7 cellular contexts compared by ENCODE assay signal in genomic region chr19:48899386-48899749, GRCh38. TPM values are rescaled to one million over a fixed set of nuclear protein-coding genes. Genes with fewer than 3 reads are reported as not detected.
DNase-seq lines count a peak whose midpoint lies in the region; ATAC-seq and TF ChIP-seq lines count a peak whose summit lies in the region.
"Not testable (repeated sequence)": the region's sequence is repeated elsewhere in the genome, so short reads cannot be mapped to it uniquely, and the experiment has no call there.
"Had no signal": no experiment of that assay in that cellular context is flagged by ENCODE, and none has a peak within 500 bp of the region (broad histone marks: within the 10 kb centered on the region; RNA-seq: fewer than 3 reads in every experiment).

No MANE protein-coding gene starts in this region.

- peak overlapping the region; percentile 79 to 99 (median 96) for H3K4me3 Mint-ChIP-seq in nephron

- not testable (repeated sequence) for H3K9me3 ChIP-seq in DOHH2 (ENCODE audit: control insufficient read depth, insufficient read depth, low read length); SK-N-SH; thoracic aorta

- peaks cover 22% of the 10 kb centered on the region for H3K36me3 Mint-ChIP-seq in nephron (ENCODE audit: low read depth)

- TF ChIP-seq EP300 in SK-N-SH (IDR thresholded peaks at IDR 0.05; ENCODE audit: borderline replicate concordance in 1 of 2, low read depth in 1 of 2, low read length in 1 of 2) = not testable (repeated sequence)

- H3K79me2 ChIP-seq in DOHH2 (ENCODE audit: control insufficient read depth, low read length) (peaks cover 24% of the 10 kb centered on the region), SK-N-SH (ENCODE audit: insufficient read depth) (peaks cover 25% of the 10 kb centered on the region)

- not testable (repeated sequence) for H4K20me1 ChIP-seq in DOHH2 (ENCODE audit: control insufficient read depth, insufficient read depth, low read depth, low read length); SK-N-SH (ENCODE audit: insufficient read depth)

- in situ Hi-C loops in astrocyte of the cerebellum (cut with HindIII; ENCODE audit: low sequenced_read_pairs) = not testable (repeated sequence)

- not testable (repeated sequence) for H3K9ac ChIP-seq in SK-N-SH

- peak overlapping the region; percentile 90 to 97 (median 96) for H3K27ac Mint-ChIP-seq in nephron

- peak overlapping the region; percentile 93 for H2AFZ ChIP-seq in SK-N-SH (ENCODE audit: low read depth)

- H3K27ac ChIP-seq in DOHH2 (ENCODE audit: low read depth, low read length) = not testable (repeated sequence)
- H3K27ac ChIP-seq in SK-N-SH (ENCODE audit: low read depth in 2 of 2, low read length in 1 of 2) = peak overlapping the region; percentile 70 to 90; a peak in 3 of 4 replicates
- H3K27ac ChIP-seq in thoracic aorta = peak overlapping the region; percentile 81 to 98

- H3K4me3 ChIP-seq in DOHH2 (ENCODE audit: low read length) = peak overlapping the region; percentile 82; the same call in 1 of the 2 replicates
- peak overlapping the region in 1 of 2 experiments; percentile 85; a peak in 3 of 4 replicates for H3K4me3 ChIP-seq in SK-N-SH (ENCODE audit: low read depth in 2 of 2, low read length in 1 of 2)
- peak overlapping the region; percentile 86 for H3K4me3 ChIP-seq in astrocyte of the cerebellum (ENCODE audit: low read depth, low read length)
- H3K4me3 ChIP-seq in foreskin fibroblast (ENCODE audit: low read depth in 1 of 2, low read length in 2 of 2) = peak overlapping the region; percentile 73 to 89
- peak overlapping the region; percentile 99 for H3K4me3 ChIP-seq in thoracic aorta

- CTCF ChIA-PET in SK-N-SH (lab: Yijun Ruan, JAX) = interaction anchor here (1.5 kb wide), 1 partner anchor 63 kb away, joined by 4 read pairs; the partner anchor contains the start of gene HSD17B14

- H3K36me3 ChIP-seq in DOHH2 (ENCODE audit: control insufficient read depth, low read length) = peaks cover 18% of the 10 kb centered on the region
- not testable (repeated sequence) for H3K36me3 ChIP-seq in SK-N-SH (replicated peaks in 1 of 2; ENCODE audit: control insufficient read depth in 1 of 2, insufficient read depth in 2 of 2, low read length in 1 of 2); thoracic aorta

- H3K27me3 ChIP-seq in DOHH2 (ENCODE audit: control insufficient read depth, low read length); SK-N-SH (ENCODE audit: insufficient read depth); thoracic aorta (replicated peaks; ENCODE audit: insufficient read depth): not testable (repeated sequence)

- WGBS in SK-N-SH (ENCODE audit: low lambda C conversion rate) = 89% methylated on average over 11 of the region's 11 CpGs

- H3K9me3 Mint-ChIP-seq in nephron = not testable (repeated sequence)

- not testable (repeated sequence) for ATAC-seq in thoracic aorta (ENCODE audit: insufficient number of reproducible peaks, low FRiP score, low read depth)

- not testable (repeated sequence) for TF ChIP-seq RAD21 in SK-N-SH (IDR thresholded peaks at IDR 0.05; ENCODE audit: low read length)

- H3K4me2 ChIP-seq in DOHH2 (ENCODE audit: low read length) = not testable (repeated sequence)
- H3K4me2 ChIP-seq in SK-N-SH = peak overlapping the region; percentile 76

- H3K27me3 Mint-ChIP-seq in nephron (ENCODE audit: low read depth) = not testable (repeated sequence)

- peaks cover 13% of the 10 kb centered on the region for H3K4me1 Mint-ChIP-seq in nephron

- H3K4me1 ChIP-seq in DOHH2 (ENCODE audit: control insufficient read depth, low read length) = peaks cover 23% of the 10 kb centered on the region
- H3K4me1 ChIP-seq in SK-N-SH (ENCODE audit: control insufficient read depth in 1 of 2, insufficient read depth in 2 of 2, low read depth in 1 of 2, low read length in 1 of 2) = not testable (repeated sequence)
- peaks cover 13 to 33% of the 10 kb centered on the region in 2 donors for H3K4me1 ChIP-seq in thoracic aorta (ENCODE audit: control insufficient read depth in 1 of 2, low read depth in 2 of 2)

- H3K9me2 ChIP-seq in DOHH2 (replicated peaks; ENCODE audit: control insufficient read depth, low read length); SK-N-SH: not testable (repeated sequence)

- H3F3A ChIP-seq in DOHH2 (ENCODE audit: control insufficient read depth, insufficient read depth); SK-N-SH (replicated peaks; ENCODE audit: insufficient read depth): not testable (repeated sequence)

- POLR2A ChIA-PET in SK-N-SH (lab: Yijun Ruan, JAX) = interaction anchor here (1.3 to 2.4 kb wide), 3 partner anchors 24 to 55 kb away, joined by 5 to 11 read pairs (median 9); partner anchors contain the start of genes BAX and PPP1R15A

- DNase-seq in SK-N-SH; astrocyte of the cerebellum (ENCODE audit: low read depth); foreskin fibroblast; thoracic aorta (ENCODE audit: low spot score): not testable (repeated sequence)

- TF ChIP-seq CTCF in DOHH2 (IDR thresholded peaks at IDR 0.05; ENCODE audit: low read depth, low read length, poor library complexity, severe bottlenecking); SK-N-SH (IDR thresholded peaks at IDR 0.05); astrocyte of the cerebellum (IDR thresholded peaks at IDR 0.05; ENCODE audit: low read depth, low read length, missing control alignments); foreskin fibroblast (IDR thresholded peaks at IDR 0.05; ENCODE audit: low read depth, low read length); nephron (IDR thresholded peaks at IDR 0.05; ENCODE audit: unreplicated experiment in 3 of 3); thoracic aorta (IDR thresholded peaks at IDR 0.05): not testable (repeated sequence)

RNA-seq across cellular contexts. Expression of gene NUCB1, which starts 0.7 kb away (rescaled TPM):
- 259 and 397 TPM in 2 replicates for polyA plus RNA-seq in SK-N-SH (2012; rRNA removed)
- polyA plus RNA-seq in SK-N-SH (2012; cell fraction: cytosol; rRNA removed) = 165 and 222 TPM in 2 replicates
- polyA plus RNA-seq in SK-N-SH (2012; cell fraction: nucleus; rRNA removed) = 315 and 460 TPM in 2 replicates
- total RNA-seq in thoracic aorta = 100 to 1,000 TPM; 415 to 671 TPM

RNA-seq across cellular contexts. Expression of gene TULP2, which starts 0.8 kb away (rescaled TPM):
- 0.03 and 0.08 TPM in 2 replicates for polyA plus RNA-seq in SK-N-SH (2012; rRNA removed)
- polyA plus RNA-seq in SK-N-SH (2012; cell fraction: cytosol; rRNA removed) = 0.01 and 0.04 TPM in 2 replicates
- polyA plus RNA-seq in SK-N-SH (2012; cell fraction: nucleus; rRNA removed) = 0.02 and 0.25 TPM in 2 replicates
- total RNA-seq in thoracic aorta = under 1 TPM; 0.27 to 0.78 TPM
- total RNA-seq: foreskin keratinocyte had no signal

RNA-seq across cellular contexts. Expression of gene PPP1R15A, which starts 27.1 kb away (rescaled TPM):
- polyA plus RNA-seq in SK-N-SH (2012; rRNA removed) = 62.3 and 73.7 TPM in 2 replicates
- polyA plus RNA-seq in SK-N-SH (2012; cell fraction: cytosol; rRNA removed) = 63.6 and 64.3 TPM in 2 replicates
- polyA plus RNA-seq in SK-N-SH (2012; cell fraction: nucleus; rRNA removed) = 89.1 and 95.9 TPM in 2 replicates
- total RNA-seq in thoracic aorta = 100 to 1,000 TPM; 108 to 139 TPM

RNA-seq across cellular contexts. Expression of gene PLEKHA4, which starts 31.0 kb away (rescaled TPM):
- polyA plus RNA-seq in SK-N-SH (2012; rRNA removed) = 4.7 and 5.6 TPM in 2 replicates
- 2.6 and 3.4 TPM in 2 replicates for polyA plus RNA-seq in SK-N-SH (2012; cell fraction: cytosol; rRNA removed)
- polyA plus RNA-seq in SK-N-SH (2012; cell fraction: nucleus; rRNA removed) = 9.9 and 18.4 TPM in 2 replicates
- 10 to 100 TPM; 45.1 to 45.2 TPM for total RNA-seq in thoracic aorta

RNA-seq across cellular contexts. Expression of gene DHDH, which starts 34.1 kb away (rescaled TPM):
- 0.31 and 0.72 TPM in 2 replicates for polyA plus RNA-seq in SK-N-SH (2012; rRNA removed)
- 0.30 and 0.34 TPM in 2 replicates for polyA plus RNA-seq in SK-N-SH (2012; cell fraction: cytosol; rRNA removed)
- 0.37 and 0.45 TPM in 2 replicates for polyA plus RNA-seq in SK-N-SH (2012; cell fraction: nucleus; rRNA removed)
- 1 to 10 TPM in 1 of 2 donors, not detected in 1; 3.7 TPM for total RNA-seq in thoracic aorta
